8 cellular contexts compared by ENCODE assay signal in the genomic region with DNA sequence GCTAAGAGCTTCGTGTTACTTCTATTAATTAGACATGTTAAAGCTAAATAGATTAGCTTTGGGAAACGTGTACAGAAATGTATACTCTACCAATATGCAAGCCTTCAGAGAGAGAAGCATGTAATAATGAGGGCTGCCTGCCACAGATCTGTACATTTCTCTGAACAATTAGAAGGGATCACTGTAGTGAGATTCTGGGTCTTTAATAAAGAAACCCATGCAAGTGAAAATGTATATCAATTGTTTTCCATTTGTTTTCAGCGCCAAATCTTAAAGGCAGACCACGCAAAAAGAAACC.
DNase-seq lines count a peak whose midpoint lies in the region; ATAC-seq and TF ChIP-seq lines count a peak whose summit lies in the region.

No MANE protein-coding gene starts in this region.

- no peaks in the 10 kb centered on the region for H3K27me3 Mint-ChIP-seq in activated CD8-positive, alpha-beta T cell treated with anti-CD3 and anti-CD28 coated beads, Interleukin-2, amount 10 ng/mL, durations not matched to agents 7 days and 5 days (ENCODE audit: low read depth)

- H3K4me1 ChIP-seq in hepatocyte (ENCODE audit: insufficient read depth) (peaks cover 43% of the 10 kb centered on the region), smooth muscle cell (ENCODE audit: low read depth) (peaks cover 12% of the 10 kb centered on the region)

- no peaks in the 10 kb centered on the region for H3K36me3 ChIP-seq in hepatocyte (replicated peaks; ENCODE audit: insufficient read depth, low read depth)
- peaks cover 6% of the 10 kb centered on the region for H3K36me3 ChIP-seq in smooth muscle cell (ENCODE audit: low read depth)

- peak overlapping the region; percentile 73 for H3K4me2 ChIP-seq in hepatocyte
- peak overlapping the region; percentile 91 for H3K4me2 ChIP-seq in smooth muscle cell

- H3K4me3 Mint-ChIP-seq in activated CD8-positive, alpha-beta T cell treated with anti-CD3 and anti-CD28 coated beads, Interleukin-2, amount 10 ng/mL, durations not matched to agents 7 days and 5 days = peak overlapping the region; percentile 77

- H3K27ac ChIP-seq in hepatocyte = peak overlapping the region; percentile 95
- H3K27ac ChIP-seq in smooth muscle cell (ENCODE audit: low read depth) = peak overlapping the region; percentile 100

- no peaks in the 10 kb centered on the region for H3K9me2 ChIP-seq in hepatocyte (replicated peaks; ENCODE audit: insufficient read depth)

- peak overlapping the region; percentile 99 for H3K9ac ChIP-seq in smooth muscle cell (ENCODE audit: low read depth)

- peaks cover 37% of the 10 kb centered on the region for H3F3A ChIP-seq in smooth muscle cell (ENCODE audit: low read depth)

- H3K4me3 ChIP-seq in hepatocyte = peak overlapping the region; percentile 23
- H3K4me3 ChIP-seq in smooth muscle cell = peak overlapping the region; percentile 81

- TF ChIP-seq CTCF in hepatocyte (IDR thresholded peaks at IDR 0.05; ENCODE audit: poor library complexity) (no peak), smooth muscle cell (IDR thresholded peaks at IDR 0.05; ENCODE audit: borderline replicate concordance, insufficient read depth, poor library complexity, severe bottlenecking) (no peak)

- peaks cover 99% of the 10 kb centered on the region for H3K4me1 Mint-ChIP-seq in activated CD8-positive, alpha-beta T cell treated with anti-CD3 and anti-CD28 coated beads, Interleukin-2, amount 10 ng/mL, durations not matched to agents 7 days and 5 days (ENCODE audit: low read depth)

- no peak overlapping the region for H2AFZ ChIP-seq in hepatocyte
- H2AFZ ChIP-seq in smooth muscle cell (ENCODE audit: low read depth) = no peak overlapping the region

- no peaks in the 10 kb centered on the region for H3K27me3 ChIP-seq in hepatocyte
- H3K27me3 ChIP-seq in smooth muscle cell (ENCODE audit: low read depth) = no peaks in the 10 kb centered on the region

- POLR2A ChIA-PET in activated CD8-positive, alpha-beta T cell treated with anti-CD3 and anti-CD28 coated beads, Interleukin-2, amount 10 ng/mL, durations not matched to agents 7 days and 5 days (lab: Charles Lee) = interaction anchor here (1.1 to 6.2 kb wide), 9 partner anchors 12 to 149 kb away, joined by 3 to 117 read pairs (median 19); partner anchors contain the start of gene ARID5B

- peak overlapping the region; percentile 95 for H3K27ac Mint-ChIP-seq in activated CD8-positive, alpha-beta T cell treated with anti-CD3 and anti-CD28 coated beads, Interleukin-2, amount 10 ng/mL, durations not matched to agents 7 days and 5 days

- no peak for DNase-seq in activated CD8-positive, alpha-beta T cell treated with anti-CD3 and anti-CD28 coated beads, Interleukin-2, amount 10 ng/mL, durations not matched to agents 7 days and 5 days
- DNase-seq in hepatocyte (ENCODE audit: low spot score) (no peak), smooth muscle cell (lab: John Stamatoyannopoulos, UW; ENCODE audit: unreplicated experiment) (no peak), GM19238 (ENCODE audit: insufficient read length, low spot score) (no peak)
- no peak for DNase-seq in stimulated activated CD4-positive, alpha-beta T cell treated with anti-CD3 and anti-CD28 coated beads, Interleukin-12 subunit alpha, Interleukin-12 subunit beta, amount 100 ng/mL, for 4 hours

- CTCF ChIA-PET in activated CD8-positive, alpha-beta T cell treated with anti-CD3 and anti-CD28 coated beads, Interleukin-2, amount 10 ng/mL, durations not matched to agents 7 days and 5 days (lab: Charles Lee) = interaction anchor here (1.1 to 6.2 kb wide), 13 partner anchors 8 to 195 kb away, joined by 3 to 83 read pairs (median 6); partner anchors contain the start of gene ARID5B

- H4K20me1 ChIP-seq in hepatocyte (ENCODE audit: insufficient read depth, poor library complexity, severe bottlenecking) (no peaks in the 10 kb centered on the region), smooth muscle cell (ENCODE audit: low read depth) (peaks cover 42% of the 10 kb centered on the region)

- WGBS in hepatocyte (ENCODE audit: low lambda C conversion rate, missing lambda C conversion rate) = 44% methylated on average over 4 of the region's 4 CpGs
- WGBS in smooth muscle cell (ENCODE audit: low lambda C conversion rate) = 38% methylated on average over 4 of the region's 4 CpGs

- peak; percentile 4 for TF ChIP-seq POLR2A in GM19099 (IDR thresholded peaks at IDR 0.05; ENCODE audit: extremely low read depth, insufficient read length, low read depth)

- H3K9me3 Mint-ChIP-seq in activated CD8-positive, alpha-beta T cell treated with anti-CD3 and anti-CD28 coated beads, Interleukin-2, amount 10 ng/mL, durations not matched to agents 7 days and 5 days (ENCODE audit: insufficient read depth) = peaks cover 7% of the 10 kb centered on the region

- no peak for ATAC-seq in activated CD8-positive, alpha-beta T cell treated with anti-CD3 and anti-CD28 coated beads, Interleukin-2, amount 10 ng/mL, durations not matched to agents 7 days and 5 days
- ATAC-seq in GM18861 (IDR thresholded peaks at IDR 0.05; ENCODE audit: unreplicated experiment) (no peak), HG03280 (IDR thresholded peaks at IDR 0.05; ENCODE audit: unreplicated experiment) (no peak)

- peaks cover 80% of the 10 kb centered on the region for H3K79me2 ChIP-seq in hepatocyte
- peaks cover 55% of the 10 kb centered on the region for H3K79me2 ChIP-seq in smooth muscle cell (ENCODE audit: low read depth)

- H3K9me3 ChIP-seq in hepatocyte (ENCODE audit: low read depth) (no peaks in the 10 kb centered on the region), smooth muscle cell (replicated peaks; ENCODE audit: low read depth) (no peaks in the 10 kb centered on the region)

- peaks cover 60% of the 10 kb centered on the region for H3K36me3 Mint-ChIP-seq in activated CD8-positive, alpha-beta T cell treated with anti-CD3 and anti-CD28 coated beads, Interleukin-2, amount 10 ng/mL, durations not matched to agents 7 days and 5 days (ENCODE audit: low read depth)
